ENCODE assay signal across 1 cellular context in the genomic region with DNA sequence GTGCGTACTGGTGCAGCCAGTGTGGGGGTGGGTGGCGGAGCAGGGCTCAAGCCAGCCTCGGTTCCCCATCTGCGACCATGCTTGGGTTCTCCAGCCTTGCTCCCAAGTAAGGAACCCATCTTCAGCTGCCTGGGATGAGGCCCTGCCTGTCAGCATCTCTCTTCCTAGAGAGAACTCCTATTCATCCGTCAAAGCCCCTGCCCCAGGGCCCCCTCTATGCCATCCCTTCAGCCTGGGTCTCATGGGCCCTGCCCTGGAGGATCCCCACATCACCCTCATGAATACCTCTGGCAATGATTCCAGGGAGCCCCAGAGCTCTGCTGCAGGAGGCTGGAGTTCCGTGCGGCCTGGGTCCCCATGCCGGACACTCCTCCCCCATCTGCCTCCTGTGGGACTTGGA.
TF ChIP-seq lines count a peak whose summit lies in the region.

No MANE protein-coding gene starts in this region.

TF ChIP-seq in HepG2, 621 proteins besides CTCF, POLR2A, EP300 and RAD21:
- no peak for TF ChIP-seq ZNF567 (CRISPR knock-in tag; IDR thresholded peaks at IDR 0.05; ENCODE audit: borderline replicate concordance)
- TF ChIP-seq SRY (CRISPR knock-in tag; IDR thresholded peaks at IDR 0.05): 0 out of 2 replicates have a peak, but pooled peaks have one; percentile 9
- no peak for TF ChIP-seq STAG1 (CRISPR knock-in tag; IDR thresholded peaks at IDR 0.05)
